23 cellular contexts compared by ENCODE assay signal in the genomic region with DNA sequence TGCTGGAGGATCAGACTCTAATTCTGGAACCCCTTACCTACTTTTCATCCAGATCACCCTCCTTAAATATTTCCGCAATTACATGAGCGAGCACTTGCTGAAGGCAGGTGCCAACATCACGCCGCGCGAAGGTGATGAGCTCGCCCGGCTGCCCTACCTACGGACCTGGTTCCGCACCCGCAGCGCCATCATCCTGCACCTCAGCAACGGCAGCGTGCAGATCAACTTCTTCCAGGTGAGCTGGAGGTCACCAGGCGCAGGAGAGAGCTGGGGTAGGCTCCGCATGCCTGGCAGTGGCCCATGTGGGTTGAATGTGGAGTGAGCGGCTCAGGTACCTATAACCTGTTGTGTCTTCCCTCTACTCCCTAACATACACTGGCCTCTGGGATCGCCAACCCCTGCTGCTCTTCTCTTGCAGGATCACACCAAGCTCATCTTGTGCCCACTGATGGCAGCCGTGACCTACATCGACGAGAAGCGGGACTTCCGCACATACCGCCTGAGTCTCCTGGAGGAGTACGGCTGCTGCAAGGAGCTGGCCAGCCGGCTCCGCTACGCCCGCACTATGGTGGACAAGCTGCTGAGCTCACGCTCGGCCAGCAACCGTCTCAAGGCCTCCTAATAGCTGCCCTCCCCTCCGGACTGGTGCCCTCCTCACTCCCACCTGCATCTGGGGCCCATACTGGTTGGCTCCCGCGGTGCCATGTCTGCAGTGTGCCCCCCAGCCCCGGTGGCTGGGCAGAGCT. TPM values are rescaled to one million over a fixed set of nuclear protein-coding genes. Genes with fewer than 3 reads are reported as not detected.
A peak's percentile ranks its signal among the peaks of the same experiment; 100 is the strongest.
DNase-seq lines count a peak whose midpoint lies in the region; ATAC-seq, FAIRE-seq and TF ChIP-seq lines count a peak whose summit lies in the region.
"Had no signal": no experiment of that assay in that cellular context is flagged by ENCODE, and none has a peak within 500 bp of the region (broad histone marks: within the 10 kb centered on the region; RNA-seq: fewer than 3 reads in every experiment).

No MANE protein-coding gene starts in this region.

- RAD21 ChIA-PET in HCT116 (lab: Charles Lee; ENCODE audit: low non-redundant PET in 1 of 2, low total read pairs in 2 of 2, uncharacterized antibody in 2 of 2, unreplicated experiment in 2 of 2) (no interaction called here), GM12878 (lab: Charles Lee; ENCODE audit: unreplicated experiment) (no interaction called here)

- intact Hi-C loops in Caco-2 (cut with micrococcal nuclease; ENCODE audit: unreplicated experiment), result no loop called here
- intact Hi-C loops in HCT116 (cut with micrococcal nuclease), result no loop called here
- intact Hi-C loops in GM12878 (cut with micrococcal nuclease; ENCODE audit: unreplicated experiment), result no loop called here
- intact Hi-C loops in mucosa of descending colon (cut with DNase I, micrococcal nuclease), result no loop called here

- CTCF ChIA-PET in Caco-2 (lab: Charles Lee), result interaction anchor here (0.6 to 0.7 kb wide), 2 partner anchors 13 to 819 kb away, joined by 3 to 4 read pairs; no protein-coding TSS in a partner anchor
- CTCF ChIA-PET in HCT116 (lab: Charles Lee), result no interaction called here
- CTCF ChIA-PET in GM12878 (lab: Yijun Ruan, JAX), result no interaction called here

- in situ Hi-C loops in GM12878 (cut with MboI), result loop anchor here (5.0 kb wide), 1 partner anchor 48 kb away; no protein-coding TSS in a partner anchor

- peaks cover 28% of the 10 kb centered on the region for H3K79me2 ChIP-seq in HCT116 (ENCODE audit: insufficient read depth, low read length)
- no peaks in the 10 kb centered on the region for H3K79me2 ChIP-seq in GM12878 (ENCODE audit: control insufficient read depth, insufficient read depth, low read length)

- DNase-seq in Caco-2, result no peak
- DNase-seq in HCT116 (ENCODE audit: low read depth, low spot score), result no peak
- no peak for DNase-seq in GM12878 (ENCODE audit: low read depth, low spot score)
- no peak for DNase-seq in mucosa of descending colon
- no peak for DNase-seq in SW 1271 (lab: John Stamatoyannopoulos, UW)
- no peak for DNase-seq in hepatic stellate cell (ENCODE audit: low spot score)
- no peak for DNase-seq in NCI-H1694 (lab: John Stamatoyannopoulos, UW)
- DNase-seq: C1 segment of cervical spinal cord; CD8-positive, alpha-beta T cell; NCI-H1092 treated with DMSO at 0.1 percent for 48 hours; NCI-H1436; NCI-H1930; NCI-H226; NCI-H510A; NCI-H69; SJCRH30; T-helper 2 cell had no signal

- H3K27me3 ChIP-seq in Caco-2 (replicated peaks; ENCODE audit: control insufficient read depth, insufficient read depth, low read length) (no peaks in the 10 kb centered on the region), HCT116 (ENCODE audit: insufficient read depth, low read length) (no peaks in the 10 kb centered on the region), GM12878 (replicated peaks in 1 of 2; ENCODE audit: control insufficient read depth in 2 of 2, insufficient read depth in 2 of 2, low read length in 1 of 2) (no peaks in the 10 kb centered on the region)
- H3K27me3 ChIP-seq: SJCRH30 had no signal

- TF ChIP-seq RAD21 in HCT116 (IDR thresholded peaks at IDR 0.05; ENCODE audit: low read depth), result no peak
- no peak for TF ChIP-seq RAD21 in GM12878 (IDR thresholded peaks at IDR 0.05; ENCODE audit: insufficient read depth, low read depth, low read length)

- no peaks in the 10 kb centered on the region for H3K4me1 Mint-ChIP-seq in Caco-2 (ENCODE audit: low read depth, unreplicated experiment)
- H3K4me1 Mint-ChIP-seq: IgD-negative memory B cell had no signal

- no peak for TF ChIP-seq EP300 in GM12878 (IDR thresholded peaks at IDR 0.05; ENCODE audit: borderline replicate concordance in 1 of 2, control insufficient read depth in 1 of 2, low read depth in 2 of 2, low read length in 2 of 2)

- no peak overlapping the region for H2AFZ ChIP-seq in HCT116 (ENCODE audit: low read depth, low read length, poor library complexity, severe bottlenecking)
- no peak overlapping the region for H2AFZ ChIP-seq in GM12878 (ENCODE audit: control insufficient read depth, low read depth, low read length)

- H3K9me3 ChIP-seq in Caco-2 (no peaks in the 10 kb centered on the region), HCT116 (ENCODE audit: control insufficient read depth in 1 of 2, insufficient read depth in 1 of 2, low read depth in 1 of 2, low read length in 2 of 2) (no peaks in the 10 kb centered on the region), GM12878 (replicated peaks; ENCODE audit: control insufficient read depth, insufficient read depth, low read length) (no peaks in the 10 kb centered on the region), mucosa of descending colon (no peaks in the 10 kb centered on the region)
- H3K9me3 ChIP-seq: A549, SJCRH30 had no signal

- TF ChIP-seq CTCF in Caco-2 (IDR thresholded peaks at IDR 0.05; ENCODE audit: insufficient read depth in 1 of 2, low read depth in 1 of 2, low read length in 1 of 2, severe bottlenecking in 1 of 2, unreplicated experiment in 1 of 2), result no peak
- no peak for TF ChIP-seq CTCF in HCT116 (IDR thresholded peaks at IDR 0.05 in 2 of 3, conservative IDR thresholded peaks at IDR 0.05 in 1 of 3; ENCODE audit: borderline replicate concordance in 1 of 3, insufficient read depth in 1 of 3, low read depth in 2 of 3, low read length in 2 of 3)
- TF ChIP-seq CTCF in GM12878 (IDR thresholded peaks at IDR 0.05 in 2 of 3, conservative IDR thresholded peaks at IDR 0.05 in 1 of 3; ENCODE audit: control insufficient read depth in 2 of 3, extremely low read depth in 1 of 3, insufficient read depth in 1 of 3, low read depth in 3 of 3, low read length in 3 of 3), result no peak
- TF ChIP-seq CTCF in mucosa of descending colon (IDR thresholded peaks at IDR 0.05), result no peak

- H3K27ac ChIP-seq in HCT116 (ENCODE audit: low read depth, low read length) (no peak overlapping the region), GM12878 (ENCODE audit: control insufficient read depth, insufficient read depth) (no peak overlapping the region)
- H3K27ac ChIP-seq: A549, SJCRH30 had no signal

- H3K4me1 ChIP-seq in Caco-2 (no peaks in the 10 kb centered on the region), HCT116 (ENCODE audit: control insufficient read depth in 1 of 2, insufficient read depth in 2 of 2, low read length in 2 of 2) (peaks cover 0 to 5% of the 10 kb centered on the region in 2 experiments; a peak in 1 of 4 replicates), GM12878 (ENCODE audit: control insufficient read depth, insufficient read depth, low read length) (no peaks in the 10 kb centered on the region), mucosa of descending colon (ENCODE audit: low read depth) (no peaks in the 10 kb centered on the region)
- H3K4me1 ChIP-seq: SJCRH30 had no signal

- no peak overlapping the region for H3K27ac Mint-ChIP-seq in Caco-2 (ENCODE audit: unreplicated experiment)
- H3K27ac Mint-ChIP-seq: CD8-positive, alpha-beta T cell had no signal

- no peaks in the 10 kb centered on the region for H3K27me3 Mint-ChIP-seq in Caco-2 (ENCODE audit: insufficient read depth, unreplicated experiment)
- H3K27me3 Mint-ChIP-seq: IgD-negative memory B cell had no signal

- H3K36me3 ChIP-seq in Caco-2 (ENCODE audit: control insufficient read depth, insufficient read depth, low read length), result peaks cover 11% of the 10 kb centered on the region
- H3K36me3 ChIP-seq in HCT116 (ENCODE audit: control insufficient read depth in 1 of 2, insufficient read depth in 2 of 2, low read length in 2 of 2), result peaks cover 45 to 57% of the 10 kb centered on the region in 2 experiments
- H3K36me3 ChIP-seq in GM12878 (ENCODE audit: control insufficient read depth in 2 of 2, insufficient read depth in 2 of 2, low read length in 1 of 2), result peaks cover 26 to 29% of the 10 kb centered on the region in 2 experiments
- peaks cover 3% of the 10 kb centered on the region for H3K36me3 ChIP-seq in mucosa of descending colon (ENCODE audit: low read depth)

- no peak overlapping the region for H3K4me3 ChIP-seq in Caco-2 (ENCODE audit: low read depth, low read length)
- no peak overlapping the region for H3K4me3 ChIP-seq in HCT116 (replicated peaks in 1 of 2; ENCODE audit: low read depth in 1 of 2, low read length in 2 of 2)
- H3K4me3 ChIP-seq in GM12878, result no peak overlapping the region
- H3K4me3 ChIP-seq in mucosa of descending colon, result no peak overlapping the region
- H3K4me3 ChIP-seq: A549, SJCRH30 had no signal

- H3K9ac ChIP-seq in HCT116 (ENCODE audit: low read length), result no peak overlapping the region
- no peak overlapping the region for H3K9ac ChIP-seq in GM12878 (ENCODE audit: control insufficient read depth, insufficient read depth, low read length)

- H3K36me3 Mint-ChIP-seq in Caco-2 (ENCODE audit: insufficient read depth, unreplicated experiment), result peaks cover 60% of the 10 kb centered on the region

- H3K4me2 ChIP-seq in HCT116 (ENCODE audit: low read length) (no peak overlapping the region), GM12878 (ENCODE audit: control insufficient read depth, insufficient read depth) (no peak overlapping the region)
- H3K4me2 ChIP-seq: A549 had no signal

- SMC1A ChIA-PET in GM12878 (lab: Charles Lee; ENCODE audit: uncharacterized antibody, unreplicated experiment), result interaction anchor here (0.9 kb wide), 1 partner anchor 22 kb away, joined by 3 read pairs; no protein-coding TSS in a partner anchor

- 98% methylated on average over 30 of the region's 36 CpGs for WGBS in GM12878 (ENCODE audit: insufficient coverage, insufficient replicate concordance, low lambda C conversion rate, missing lambda C conversion rate)

- TSS peak; percentile 55 for BruUV-seq in Caco-2 (replicated peaks; lab: Mats Ljungman, UMichigan)
- TSS peak; percentile 54 for BruUV-seq in HCT116 (replicated peaks; lab: Mats Ljungman, UMichigan)
- TSS peak; percentile 85 for BruUV-seq in GM12878 (replicated peaks; lab: Mats Ljungman, UMichigan)

- H3K9me2 ChIP-seq in HCT116 (ENCODE audit: insufficient read depth), result no peaks in the 10 kb centered on the region

- FAIRE-seq in GM12878 (lab: Jason Lieb, UNC), result no peak
- FAIRE-seq: A549, GM18507, H54, HTR-8/SVneo had no signal

- TF ChIP-seq POLR2A in HCT116 (IDR thresholded peaks at IDR 0.05; ENCODE audit: borderline replicate concordance, extremely low read depth, insufficient read depth, insufficient read length), result no peak
- TF ChIP-seq POLR2A in GM12878 (IDR thresholded peaks at IDR 0.05; ENCODE audit: low read depth, low read length), result 0 out of 2 replicates have a peak, but pooled peaks have one; percentile 11

- no peak overlapping the region for H3K4me3 Mint-ChIP-seq in Caco-2 (ENCODE audit: unreplicated experiment)
- H3K4me3 Mint-ChIP-seq: CD8-positive, alpha-beta T cell; IgD-negative memory B cell had no signal

- H4K20me1 ChIP-seq in HCT116 (ENCODE audit: insufficient read depth) (no peaks in the 10 kb centered on the region), GM12878 (ENCODE audit: control insufficient read depth, insufficient read depth) (no peaks in the 10 kb centered on the region)

- ATAC-seq in HCT116 (no peak), GM12878 (no peak), mucosa of descending colon (peak; percentile 4)
- ATAC-seq: A549; CD8-positive, alpha-beta T cell; SK-N-SH treated with all-trans-retinoic acid at 6 μM for 48 hours had no signal

- POLR2A ChIA-PET in Caco-2 (lab: Charles Lee), result no interaction called here
- POLR2A ChIA-PET in HCT116 (lab: Charles Lee), result interaction anchor here (1.3 kb wide), 1 partner anchor 38 kb away, joined by 3 read pairs; no protein-coding TSS in a partner anchor
- POLR2A ChIA-PET in GM12878 (lab: Charles Lee), result no interaction called here

- no peaks in the 10 kb centered on the region for H3K9me3 Mint-ChIP-seq in Caco-2 (ENCODE audit: unreplicated experiment)
- H3K9me3 Mint-ChIP-seq: CD8-positive, alpha-beta T cell; IgD-negative memory B cell had no signal

RNA-seq across cellular contexts. Expression of a gene that starts 10.9 kb away (rescaled TPM):
- total RNA-seq in Caco-2 (2022), result 104 and 114 TPM in 2 replicates
- 144 TPM for total RNA-seq in HCT116 (2021; ENCODE audit: unreplicated experiment)
- polyA plus RNA-seq in HCT116 (2012), result 214 and 224 TPM in 2 replicates
- total RNA-seq in GM12878 (2013; cell fraction: nucleolus; rRNA removed), result 30.3 and 31.3 TPM in 2 replicates
- 67.2 and 79.9 TPM in 2 replicates for total RNA-seq in GM12878 (2014; rRNA removed)
- total RNA-seq in GM12878 (2014; rRNA removed; fragmentation: Illumina TruSeq; extraction: Trizol), result 23.4 and 27.3 TPM in 2 replicates
- 120 and 124 TPM in 2 replicates for total RNA-seq in GM12878 (2021)
- polyA plus RNA-seq in GM12878 (2011; ENCODE audit: low read depth), result 34.9 TPM
- polyA plus RNA-seq in GM12878 (2011; rRNA removed), result 31.1 and 59.2 TPM in 2 replicates
- 130 and 143 TPM in 2 replicates for polyA plus RNA-seq in GM12878 (2011; cell fraction: cytosol; rRNA removed)
- polyA plus RNA-seq in GM12878 (2011; cell fraction: nucleus; rRNA removed), result 110 and 138 TPM in 2 replicates
- polyA plus RNA-seq in GM12878 (2012), result 57.2 and 62.7 TPM in 2 replicates
- polyA plus RNA-seq in GM12878 (2014; fragmentation: Illumina TruSeq; extraction: Trizol), result 145 and 189 TPM in 2 replicates
- polyA plus RNA-seq in GM12878 (2014; fragmentation: Nextera tagmentation; extraction: Ambion mirVana), result 10 to 100 TPM; 11.3 to 19.5 TPM
- polyA plus RNA-seq in GM12878 (2014; rRNA removed), result 89.2 and 107 TPM in 2 replicates
- polyA plus RNA-seq in GM12878 (2016; fragmentation: Nextera tagmentation; extraction: Ambion mirVana), result 100 to 1,000 TPM; 184 to 191 TPM
- polyA minus RNA-seq in GM12878 (2011; rRNA and poly(A)+ RNA removed), result 91.2 and 129 TPM in 2 replicates
- polyA minus RNA-seq in GM12878 (2011; cell fraction: cytosol; rRNA and poly(A)+ RNA removed), result 66.0 and 72.7 TPM in 2 replicates
- polyA minus RNA-seq in GM12878 (2011; cell fraction: nucleus; rRNA and poly(A)+ RNA removed), result 30.6 and 52.5 TPM in 2 replicates
- total RNA-seq in mucosa of descending colon, result 10 to 100 TPM in 2 of 3 donors, 1 to 10 TPM in 1; 4.7 to 28.6 (median 13.3) TPM

RNA-seq across cellular contexts. Expression of a gene that starts 23.4 kb away (rescaled TPM):
- not detected in 2 replicates for total RNA-seq in Caco-2 (2022)
- total RNA-seq in HCT116 (2021; ENCODE audit: unreplicated experiment), result 0.47 TPM
- 0.25 and 0.54 TPM in 2 replicates for polyA plus RNA-seq in HCT116 (2012)
- total RNA-seq in GM12878 (2013; cell fraction: nucleolus; rRNA removed), result not detected in 2 replicates
- total RNA-seq in GM12878 (2014; rRNA removed), result 0.51 and 0.71 TPM in 2 replicates
- total RNA-seq in GM12878 (2014; rRNA removed; fragmentation: Illumina TruSeq; extraction: Trizol), result 0.09 and 0.36 TPM in 2 replicates
- total RNA-seq in GM12878 (2021), result 0.11 and 0.95 TPM in 2 replicates
- not detected for polyA plus RNA-seq in GM12878 (2011; ENCODE audit: low read depth)
- polyA plus RNA-seq in GM12878 (2011; rRNA removed), result 0.14 TPM in 1 of 2 replicates, not detected in the other
- polyA plus RNA-seq in GM12878 (2011; cell fraction: cytosol; rRNA removed), result not detected in 2 replicates
- polyA plus RNA-seq in GM12878 (2011; cell fraction: nucleus; rRNA removed), result not detected in 2 replicates
- not detected in 2 replicates for polyA plus RNA-seq in GM12878 (2012)
- polyA plus RNA-seq in GM12878 (2014; fragmentation: Illumina TruSeq; extraction: Trizol), result not detected in 2 replicates
- polyA plus RNA-seq in GM12878 (2014; fragmentation: Nextera tagmentation; extraction: Ambion mirVana), result not detected
- 0.46 TPM in 1 of 2 replicates, not detected in the other for polyA plus RNA-seq in GM12878 (2014; rRNA removed)
- under 1 TPM in 1 of 2 experiments, not detected in 1; 0.06 TPM for polyA plus RNA-seq in GM12878 (2016; fragmentation: Nextera tagmentation; extraction: Ambion mirVana)
- polyA minus RNA-seq in GM12878 (2011; rRNA and poly(A)+ RNA removed), result 0.80 TPM in 1 of 2 replicates, not detected in the other
- polyA minus RNA-seq in GM12878 (2011; cell fraction: cytosol; rRNA and poly(A)+ RNA removed), result not detected in 2 replicates
- 1.6 and 8.3 TPM in 2 replicates for polyA minus RNA-seq in GM12878 (2011; cell fraction: nucleus; rRNA and poly(A)+ RNA removed)
- 100 to 1,000 TPM in 2 of 3 donors, 10 to 100 TPM in 1; 89.4 to 263 (median 154) TPM for total RNA-seq in mucosa of descending colon
- total RNA-seq: CD8-positive, alpha-beta T cell; SJCRH30 had no signal
- polyA plus RNA-seq: A549, IgD-negative memory B cell had no signal

RNA-seq across cellular contexts. Expression of a gene that starts 48.3 kb away (rescaled TPM):
- 91.0 and 101 TPM in 2 replicates for total RNA-seq in Caco-2 (2022)
- 42.9 TPM for total RNA-seq in HCT116 (2021; ENCODE audit: unreplicated experiment)
- polyA plus RNA-seq in HCT116 (2012), result 28.8 and 31.0 TPM in 2 replicates
- 94.9 and 104 TPM in 2 replicates for total RNA-seq in GM12878 (2013; cell fraction: nucleolus; rRNA removed)
- total RNA-seq in GM12878 (2014; rRNA removed), result 49.1 and 61.9 TPM in 2 replicates
- 66.6 and 69.3 TPM in 2 replicates for total RNA-seq in GM12878 (2014; rRNA removed; fragmentation: Illumina TruSeq; extraction: Trizol)
- 84.7 and 86.6 TPM in 2 replicates for total RNA-seq in GM12878 (2021)
- polyA plus RNA-seq in GM12878 (2011; ENCODE audit: low read depth), result 108 TPM
- polyA plus RNA-seq in GM12878 (2011; rRNA removed), result 153 and 159 TPM in 2 replicates
- polyA plus RNA-seq in GM12878 (2011; cell fraction: cytosol; rRNA removed), result 62.3 and 76.7 TPM in 2 replicates
- 77.1 and 78.1 TPM in 2 replicates for polyA plus RNA-seq in GM12878 (2011; cell fraction: nucleus; rRNA removed)
- 64.4 and 78.0 TPM in 2 replicates for polyA plus RNA-seq in GM12878 (2012)
- 97.1 and 108 TPM in 2 replicates for polyA plus RNA-seq in GM12878 (2014; fragmentation: Illumina TruSeq; extraction: Trizol)
- polyA plus RNA-seq in GM12878 (2014; fragmentation: Nextera tagmentation; extraction: Ambion mirVana), result 10 to 100 TPM; 69.2 to 72.5 TPM
- polyA plus RNA-seq in GM12878 (2014; rRNA removed), result 66.4 and 76.2 TPM in 2 replicates
- 100 to 1,000 TPM; 123 to 126 TPM for polyA plus RNA-seq in GM12878 (2016; fragmentation: Nextera tagmentation; extraction: Ambion mirVana)
- polyA minus RNA-seq in GM12878 (2011; rRNA and poly(A)+ RNA removed), result 97.7 and 177 TPM in 2 replicates
- polyA minus RNA-seq in GM12878 (2011; cell fraction: cytosol; rRNA and poly(A)+ RNA removed), result 19.9 and 30.1 TPM in 2 replicates
- 23.0 and 29.5 TPM in 2 replicates for polyA minus RNA-seq in GM12878 (2011; cell fraction: nucleus; rRNA and poly(A)+ RNA removed)
- total RNA-seq in mucosa of descending colon, result 10 to 100 TPM; 57.3 to 73.9 (median 67.7) TPM

RNA-seq across cellular contexts. Expression of a gene that starts 48.5 kb away (rescaled TPM):
- 19.4 and 20.5 TPM in 2 replicates for total RNA-seq in Caco-2 (2022)
- 15.6 TPM for total RNA-seq in HCT116 (2021; ENCODE audit: unreplicated experiment)
- polyA plus RNA-seq in HCT116 (2012), result 3.7 and 6.4 TPM in 2 replicates
- 46.5 and 51.4 TPM in 2 replicates for total RNA-seq in GM12878 (2013; cell fraction: nucleolus; rRNA removed)
- total RNA-seq in GM12878 (2014; rRNA removed), result 15.8 and 18.0 TPM in 2 replicates
- 23.4 and 23.8 TPM in 2 replicates for total RNA-seq in GM12878 (2014; rRNA removed; fragmentation: Illumina TruSeq; extraction: Trizol)
- total RNA-seq in GM12878 (2021), result 17.1 and 17.3 TPM in 2 replicates
- polyA plus RNA-seq in GM12878 (2011; ENCODE audit: low read depth), result 15.2 TPM
- polyA plus RNA-seq in GM12878 (2011; rRNA removed), result 12.4 and 18.8 TPM in 2 replicates
- polyA plus RNA-seq in GM12878 (2011; cell fraction: cytosol; rRNA removed), result 6.7 and 7.9 TPM in 2 replicates
- polyA plus RNA-seq in GM12878 (2011; cell fraction: nucleus; rRNA removed), result 7.9 and 10.9 TPM in 2 replicates
- 11.0 and 12.7 TPM in 2 replicates for polyA plus RNA-seq in GM12878 (2012)
- 18.7 and 22.6 TPM in 2 replicates for polyA plus RNA-seq in GM12878 (2014; fragmentation: Illumina TruSeq; extraction: Trizol)
- 10 to 100 TPM in 1 of 2 experiments, 1 to 10 TPM in 1; 9.2 to 15.1 TPM for polyA plus RNA-seq in GM12878 (2014; fragmentation: Nextera tagmentation; extraction: Ambion mirVana)
- 12.2 and 17.8 TPM in 2 replicates for polyA plus RNA-seq in GM12878 (2014; rRNA removed)
- polyA plus RNA-seq in GM12878 (2016; fragmentation: Nextera tagmentation; extraction: Ambion mirVana), result 10 to 100 TPM; 22.4 to 24.6 TPM
- 14.9 and 16.9 TPM in 2 replicates for polyA minus RNA-seq in GM12878 (2011; rRNA and poly(A)+ RNA removed)
- 7.5 and 8.0 TPM in 2 replicates for polyA minus RNA-seq in GM12878 (2011; cell fraction: cytosol; rRNA and poly(A)+ RNA removed)
- polyA minus RNA-seq in GM12878 (2011; cell fraction: nucleus; rRNA and poly(A)+ RNA removed), result 12.9 and 24.2 TPM in 2 replicates
- total RNA-seq in mucosa of descending colon, result 10 to 100 TPM in 2 of 3 donors, 1 to 10 TPM in 1; 7.7 to 12.7 (median 11.0) TPM

Comparison
In these comparisons a context has a peak if more than half of its experiments do, and no peak if none do; other contexts are left out.
1. RNA of a gene that starts 23.4 kb away (total RNA-seq): 89.4 to 263 TPM in mucosa of descending colon; 0.09 to 0.95 TPM in GM12878, 0.47 TPM in HCT116 (single experiment) and not detected in Caco-2; every median in the first group is over 10 times any median in the second.